Comparison of ENCODE assay signal across 8 cellular contexts in the genomic region with DNA sequence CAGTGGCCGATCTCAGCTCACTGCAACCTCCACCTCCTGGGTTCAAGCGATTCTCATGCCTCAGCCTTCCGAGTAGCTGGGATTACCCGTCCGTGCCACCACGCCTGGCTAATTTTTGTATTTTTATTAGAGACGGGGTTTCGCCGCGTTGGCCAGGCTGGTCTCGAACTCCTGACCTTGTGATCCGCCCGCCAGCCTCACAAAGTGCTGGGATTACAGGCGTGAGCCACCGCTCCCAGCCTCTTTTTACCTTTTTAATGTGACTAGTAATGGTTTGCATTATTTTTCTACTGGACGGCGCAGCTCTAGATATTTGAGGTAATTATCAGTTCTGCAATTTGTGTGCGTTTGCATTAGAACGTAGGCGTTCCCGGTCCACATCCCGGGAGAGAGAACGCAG. TPM values are rescaled to one million over a fixed set of nuclear protein-coding genes. Genes with fewer than 3 reads are reported as not detected.
DNase-seq lines count a peak whose midpoint lies in the region; ATAC-seq and TF ChIP-seq lines count a peak whose summit lies in the region.
"Not testable (repeated sequence)": the region's sequence is repeated elsewhere in the genome, so short reads cannot be mapped to it uniquely, and the experiment has no call there.

No MANE protein-coding gene starts in this region.

- H4K20me1 ChIP-seq in OCI-LY1 (ENCODE audit: insufficient read depth, low read length): not testable (repeated sequence)

- not testable (repeated sequence) for H3K27me3 ChIP-seq in OCI-LY1 (ENCODE audit: insufficient read depth, low read length); vagina

- H3K4me1 ChIP-seq in ES-I3 (ENCODE audit: insufficient read depth, low read length): not testable (repeated sequence)
- peaks cover 18% of the 10 kb centered on the region for H3K4me1 ChIP-seq in OCI-LY1 (ENCODE audit: insufficient read depth, low read length, severe bottlenecking)
- peaks cover 13% of the 10 kb centered on the region for H3K4me1 ChIP-seq in mesodermal cell (ENCODE audit: control insufficient read depth, insufficient read depth, low read length, poor library complexity, severe bottlenecking)
- peaks cover 18% of the 10 kb centered on the region for H3K4me1 ChIP-seq in vagina

- H3K79me2 ChIP-seq in OCI-LY1 (ENCODE audit: insufficient read depth, low read length): peaks cover 15% of the 10 kb centered on the region

- DNase-seq in activated CD8-positive, alpha-beta memory T cell treated with anti-CD3 and anti-CD28 coated beads, Interleukin-2, amount 10 ng/mL, durations not matched to agents 7 days and 5 days; central memory CD8-positive, alpha-beta T cell (ENCODE audit: low spot score in 2 of 2); glutamatergic neuron; retinal pigment epithelial cell (ENCODE audit: low read depth); vagina (ENCODE audit: extremely low spot score in 2 of 2): not testable (repeated sequence)

- WGBS in mesodermal cell (ENCODE audit: insufficient coverage in 2 of 2), 2 experiments: 84 to 86% methylated on average over 23 of the region's 23 CpGs

- intact Hi-C loops in vagina (cut with DNase I): not testable (repeated sequence)

- not testable (repeated sequence) for H3K9me2 ChIP-seq in OCI-LY1 (ENCODE audit: low read depth, low read length)

- not testable (repeated sequence) for H2AFZ ChIP-seq in OCI-LY1 (ENCODE audit: low read length)

- H3K27me3 Mint-ChIP-seq in activated CD8-positive, alpha-beta memory T cell treated with anti-CD3 and anti-CD28 coated beads, Interleukin-2, amount 10 ng/mL, durations not matched to agents 7 days and 5 days; central memory CD8-positive, alpha-beta T cell; glutamatergic neuron (ENCODE audit: unreplicated experiment): not testable (repeated sequence)

- ATAC-seq in activated CD8-positive, alpha-beta memory T cell treated with anti-CD3 and anti-CD28 coated beads, Interleukin-2, amount 10 ng/mL, durations not matched to agents 7 days and 5 days; central memory CD8-positive, alpha-beta T cell (replicated peaks; ENCODE audit: extremely low read depth, poor library complexity, severe bottlenecking): not testable (repeated sequence)

- not testable (repeated sequence) for H3K9me3 ChIP-seq in ES-I3 (ENCODE audit: control insufficient read depth, insufficient read depth, low read length); OCI-LY1 (ENCODE audit: low read length); mesodermal cell (ENCODE audit: control insufficient read depth, low read length); vagina

- not testable (repeated sequence) for H3K9me3 Mint-ChIP-seq in activated CD8-positive, alpha-beta memory T cell treated with anti-CD3 and anti-CD28 coated beads, Interleukin-2, amount 10 ng/mL, durations not matched to agents 7 days and 5 days (ENCODE audit: low read depth); central memory CD8-positive, alpha-beta T cell; glutamatergic neuron (ENCODE audit: unreplicated experiment)

- peak overlapping the region; percentile 97 for H3K4me3 Mint-ChIP-seq in activated CD8-positive, alpha-beta memory T cell treated with anti-CD3 and anti-CD28 coated beads, Interleukin-2, amount 10 ng/mL, durations not matched to agents 7 days and 5 days
- peak overlapping the region; percentile 99 for H3K4me3 Mint-ChIP-seq in central memory CD8-positive, alpha-beta T cell
- H3K4me3 Mint-ChIP-seq in glutamatergic neuron (ENCODE audit: unreplicated experiment): peak overlapping the region; percentile 99

- H3K4me2 ChIP-seq in OCI-LY1 (ENCODE audit: low read length): peak overlapping the region; percentile 94

- not testable (repeated sequence) for TF ChIP-seq CTCF in OCI-LY1 (IDR thresholded peaks at IDR 0.05; ENCODE audit: low read length); glutamatergic neuron (IDR thresholded peaks at IDR 0.05; ENCODE audit: partially characterized antibody, unreplicated experiment); retinal pigment epithelial cell (conservative IDR thresholded peaks at IDR 0.05; ENCODE audit: low read depth, low read length); vagina (IDR thresholded peaks at IDR 0.05)

- H3K36me3 ChIP-seq in ES-I3 (ENCODE audit: insufficient read depth, low read length): not testable (repeated sequence)
- peaks cover 37% of the 10 kb centered on the region for H3K36me3 ChIP-seq in OCI-LY1 (ENCODE audit: insufficient read depth, low read length)
- peaks cover 43% of the 10 kb centered on the region for H3K36me3 ChIP-seq in mesodermal cell (ENCODE audit: control insufficient read depth, insufficient read depth, low read length)
- H3K36me3 ChIP-seq in vagina: peaks cover 0 to 36% of the 10 kb centered on the region in 2 donors

- TF ChIP-seq POLR2A in vagina (IDR thresholded peaks at IDR 0.05): not testable (repeated sequence)

- H3K9ac ChIP-seq in ES-I3 (ENCODE audit: low read depth, low read length): peak overlapping the region; percentile 97
- peak overlapping the region; percentile 75 for H3K9ac ChIP-seq in OCI-LY1 (ENCODE audit: low read length)

- H3K27ac ChIP-seq in OCI-LY1 (ENCODE audit: low read depth, low read length, poor library complexity, severe bottlenecking); mesodermal cell (ENCODE audit: low read depth, low read length, severe bottlenecking): not testable (repeated sequence)
- peak overlapping the region; percentile 75 for H3K27ac ChIP-seq in vagina

- not testable (repeated sequence) for H3F3A ChIP-seq in OCI-LY1 (ENCODE audit: insufficient read depth, low read length)

- H3K36me3 Mint-ChIP-seq in activated CD8-positive, alpha-beta memory T cell treated with anti-CD3 and anti-CD28 coated beads, Interleukin-2, amount 10 ng/mL, durations not matched to agents 7 days and 5 days: peaks cover 29% of the 10 kb centered on the region
- peaks cover 49% of the 10 kb centered on the region for H3K36me3 Mint-ChIP-seq in central memory CD8-positive, alpha-beta T cell (ENCODE audit: insufficient read depth)
- H3K36me3 Mint-ChIP-seq in glutamatergic neuron (ENCODE audit: unreplicated experiment): not testable (repeated sequence)

- CTCF ChIA-PET in activated CD8-positive, alpha-beta memory T cell treated with anti-CD3 and anti-CD28 coated beads, Interleukin-2, amount 10 ng/mL, durations not matched to agents 7 days and 5 days (lab: Charles Lee): interaction anchor here (1.2 to 3.1 kb wide), 2 partner anchors 170 to 399 kb away, joined by 4 to 13 read pairs; partner anchors contain the start of gene SNRPG

- H3K27ac Mint-ChIP-seq in activated CD8-positive, alpha-beta memory T cell treated with anti-CD3 and anti-CD28 coated beads, Interleukin-2, amount 10 ng/mL, durations not matched to agents 7 days and 5 days: peak overlapping the region; percentile 35
- H3K27ac Mint-ChIP-seq in central memory CD8-positive, alpha-beta T cell (ENCODE audit: low read depth): peak overlapping the region; percentile 99
- H3K27ac Mint-ChIP-seq in glutamatergic neuron (ENCODE audit: unreplicated experiment): not testable (repeated sequence)

- H3K4me1 Mint-ChIP-seq in activated CD8-positive, alpha-beta memory T cell treated with anti-CD3 and anti-CD28 coated beads, Interleukin-2, amount 10 ng/mL, durations not matched to agents 7 days and 5 days: peaks cover 42% of the 10 kb centered on the region
- H3K4me1 Mint-ChIP-seq in central memory CD8-positive, alpha-beta T cell: peaks cover 40% of the 10 kb centered on the region
- H3K4me1 Mint-ChIP-seq in glutamatergic neuron (ENCODE audit: low read depth, unreplicated experiment): not testable (repeated sequence)

- H3K4me3 ChIP-seq in OCI-LY1 (ENCODE audit: low read depth, low read length, poor library complexity, severe bottlenecking) (peak overlapping the region; percentile 82), mesodermal cell (ENCODE audit: extremely low read depth, insufficient read depth, low read length, poor library complexity, severe bottlenecking) (peak overlapping the region; percentile 90), retinal pigment epithelial cell (ENCODE audit: low read length) (peak overlapping the region; percentile 94), vagina (peak overlapping the region; percentile 57 to 77)

RNA-seq across cellular contexts. Expression of gene SNRNP27, which starts 1.0 kb away (rescaled TPM):
- total RNA-seq in activated CD8-positive, alpha-beta memory T cell treated with anti-CD3 and anti-CD28 coated beads, Interleukin-2, amount 10 ng/mL, durations not matched to agents 7 days and 5 days: 10 to 100 TPM; 54.6 to 60.0 TPM
- total RNA-seq in glutamatergic neuron (ENCODE audit: unreplicated experiment) (93.7 TPM), vagina (62.9 TPM)
- 48.3 TPM for polyA plus RNA-seq in mesodermal cell (2013, experiment 1 of 2)
- 52.9 TPM for polyA plus RNA-seq in mesodermal cell (2013, experiment 2 of 2)

RNA-seq across cellular contexts. Expression of gene MXD1, which starts 20.2 kb away (rescaled TPM):
- 10 to 100 TPM; 19.3 to 22.3 TPM for total RNA-seq in activated CD8-positive, alpha-beta memory T cell treated with anti-CD3 and anti-CD28 coated beads, Interleukin-2, amount 10 ng/mL, durations not matched to agents 7 days and 5 days
- total RNA-seq in glutamatergic neuron (ENCODE audit: unreplicated experiment) (15.8 TPM), vagina (55.2 TPM)
- 4.9 TPM for polyA plus RNA-seq in mesodermal cell (2013, experiment 1 of 2)
- 4.9 TPM for polyA plus RNA-seq in mesodermal cell (2013, experiment 2 of 2)
